Comparison of ENCODE assay signal across 7 cellular contexts in the genomic region with DNA sequence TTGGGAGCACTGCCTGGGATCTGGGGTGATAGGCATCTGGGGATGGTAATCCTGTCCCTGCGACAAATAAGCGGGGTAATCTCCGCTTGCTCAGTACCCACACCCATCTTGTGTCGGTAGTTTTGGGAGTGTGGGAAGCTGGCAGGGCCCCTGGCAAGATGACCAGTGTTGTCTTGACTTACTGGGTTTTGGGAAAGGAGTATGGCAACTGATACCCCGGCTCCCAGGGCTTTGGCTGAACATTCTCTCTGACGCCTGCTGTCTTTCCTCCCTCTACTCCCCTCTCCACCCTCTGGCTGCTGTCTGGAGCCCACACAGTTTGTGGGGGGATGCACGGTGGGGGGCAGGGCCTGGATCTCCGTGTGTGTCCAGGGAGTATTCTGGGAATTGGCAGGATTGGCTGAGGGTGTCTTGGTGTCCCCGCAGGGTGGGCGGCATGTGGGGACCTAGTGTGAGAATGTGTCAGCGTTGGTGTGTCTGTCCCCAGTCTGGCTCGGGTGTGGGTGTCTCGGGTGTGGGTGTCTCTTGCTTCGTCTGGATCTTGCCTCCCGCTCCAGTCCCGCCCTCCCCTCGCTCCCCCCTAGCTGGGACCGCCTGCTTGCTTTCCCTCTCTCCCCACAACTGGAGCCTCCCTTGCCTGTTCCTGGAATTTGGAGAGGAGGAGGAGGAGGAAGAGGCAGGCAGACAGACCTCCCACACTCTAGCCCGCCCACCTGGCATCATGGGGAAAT. TPM values are rescaled to one million over a fixed set of nuclear protein-coding genes. Genes with fewer than 3 reads are reported as not detected.
DNase-seq lines count a peak whose midpoint lies in the region; ATAC-seq and TF ChIP-seq lines count a peak whose summit lies in the region.

No MANE protein-coding gene starts in this region.

- no peaks in the 10 kb centered on the region for H3K9me3 ChIP-seq in heart right ventricle

- TF ChIP-seq CTCF in KMS-11 (conservative IDR thresholded peaks at IDR 0.05; ENCODE audit: low read depth, low read length): no peak
- no peak for TF ChIP-seq CTCF in heart right ventricle (IDR thresholded peaks at IDR 0.05)

- H3K27ac ChIP-seq in KMS-11: peak overlapping the region; percentile 93
- peak overlapping the region; percentile 94 to 98 (median 96) for H3K27ac ChIP-seq in heart right ventricle

- H3K36me3 ChIP-seq in KMS-11 (ENCODE audit: insufficient read depth): no peaks in the 10 kb centered on the region
- no peaks in the 10 kb centered on the region for H3K36me3 ChIP-seq in heart right ventricle

- H3K4me2 ChIP-seq in KMS-11: peak overlapping the region; percentile 86

- peak overlapping the region; percentile 24 for H3K4me3 ChIP-seq in KMS-11 (IDR thresholded peaks at IDR 0.05; ENCODE audit: insufficient read depth, low read depth, low read length)
- H3K4me3 ChIP-seq in heart right ventricle: peak overlapping the region in 8 of 10 donors; percentile 34 to 99 (median 89)

- intact Hi-C loops in heart right ventricle (cut with DNase I): loop anchor here in 1 of 10 donors (2.0 kb wide), 1 partner anchor 22 kb away; no protein-coding TSS in a partner anchor

- 16 to 18% methylated on average over 19 of the region's 19 CpGs for WGBS in heart right ventricle, 2 donors

- ATAC-seq in heart right ventricle (peak in 7 of 8 donors; percentile 2 to 26 (median 7)), GM19395 (IDR thresholded peaks at IDR 0.05; ENCODE audit: unreplicated experiment) (no peak)

- H4K20me1 ChIP-seq in KMS-11 (ENCODE audit: insufficient read depth): no peaks in the 10 kb centered on the region

- H3K79me2 ChIP-seq in KMS-11 (ENCODE audit: insufficient read depth, low read depth): peaks cover 85% of the 10 kb centered on the region

- H3K27me3 ChIP-seq in KMS-11 (ENCODE audit: insufficient read depth, low read depth) (no peaks in the 10 kb centered on the region), heart right ventricle (no peaks in the 10 kb centered on the region)

- no peak overlapping the region for H2AFZ ChIP-seq in KMS-11 (ENCODE audit: low read depth)

- peak overlapping the region; percentile 83 for H3K9ac ChIP-seq in KMS-11

- H3K4me1 ChIP-seq in KMS-11 (ENCODE audit: low read depth, poor library complexity, severe bottlenecking) (peaks cover 68% of the 10 kb centered on the region), heart right ventricle (peaks cover 62 to 96% (median 91%) of the 10 kb centered on the region in 9 donors)

- DNase-seq in activated T-cell treated with anti-CD3 and anti-CD28 coated beads for 4 hours (peak; percentile 52), heart right ventricle (peak; percentile 69 to 85), NCI-H2029 treated with DMSO at 0.1 percent for 48 hours (lab: John Stamatoyannopoulos, UW) (no peak), DMS79 (lab: John Stamatoyannopoulos, UW) (no peak)
- peak; percentile 56 to 65 for DNase-seq in stimulated activated CD8-positive, alpha-beta memory T cell treated with anti-CD3 and anti-CD28 coated beads, Interleukin-7, amount 100 ng/mL, for 4 hours (ENCODE audit: low read depth in 2 of 2)

RNA-seq across cellular contexts. Expression of gene RARA, which starts 12.0 kb away (rescaled TPM):
- total RNA-seq in heart right ventricle: 10 to 100 TPM; 11.2 to 34.0 (median 18.3) TPM
- polyA plus RNA-seq in heart right ventricle: 10 to 100 TPM; 19.0 to 20.8 TPM

RNA-seq across cellular contexts. Expression of gene CDC6, which starts 33.3 kb away (rescaled TPM):
- 1 to 10 TPM in 4 of 10 donors, under 1 TPM in 6; 0.49 to 3.0 (median 0.86) TPM for total RNA-seq in heart right ventricle
- 1 to 10 TPM in 1 of 2 donors, under 1 TPM in 1; 0.66 to 1.8 TPM for polyA plus RNA-seq in heart right ventricle

RNA-seq across cellular contexts. Expression of gene GJD3, which starts 43.6 kb away (rescaled TPM):
- total RNA-seq in heart right ventricle: 1 to 10 TPM in 9 of 10 donors, under 1 TPM in 1; 0.79 to 6.2 (median 2.1) TPM
- under 1 TPM; 0.65 to 0.88 TPM for polyA plus RNA-seq in heart right ventricle

Comparison
In these comparisons a context has a peak if more than half of its experiments do, and no peak if none do; other contexts are left out.
1. DNase-seq: peak in activated T-cell treated with anti-CD3 and anti-CD28 coated beads for 4 hours (single experiment), heart right ventricle (2 of 2) and stimulated activated CD8-positive, alpha-beta memory T cell treated with anti-CD3 and anti-CD28 coated beads, Interleukin-7, amount 100 ng/mL, for 4 hours (2 of 2); none in NCI-H2029 treated with DMSO at 0.1 percent for 48 hours (single experiment) and DMS79 (single experiment).